25 cellular contexts compared by ENCODE assay signal in the genomic region with DNA sequence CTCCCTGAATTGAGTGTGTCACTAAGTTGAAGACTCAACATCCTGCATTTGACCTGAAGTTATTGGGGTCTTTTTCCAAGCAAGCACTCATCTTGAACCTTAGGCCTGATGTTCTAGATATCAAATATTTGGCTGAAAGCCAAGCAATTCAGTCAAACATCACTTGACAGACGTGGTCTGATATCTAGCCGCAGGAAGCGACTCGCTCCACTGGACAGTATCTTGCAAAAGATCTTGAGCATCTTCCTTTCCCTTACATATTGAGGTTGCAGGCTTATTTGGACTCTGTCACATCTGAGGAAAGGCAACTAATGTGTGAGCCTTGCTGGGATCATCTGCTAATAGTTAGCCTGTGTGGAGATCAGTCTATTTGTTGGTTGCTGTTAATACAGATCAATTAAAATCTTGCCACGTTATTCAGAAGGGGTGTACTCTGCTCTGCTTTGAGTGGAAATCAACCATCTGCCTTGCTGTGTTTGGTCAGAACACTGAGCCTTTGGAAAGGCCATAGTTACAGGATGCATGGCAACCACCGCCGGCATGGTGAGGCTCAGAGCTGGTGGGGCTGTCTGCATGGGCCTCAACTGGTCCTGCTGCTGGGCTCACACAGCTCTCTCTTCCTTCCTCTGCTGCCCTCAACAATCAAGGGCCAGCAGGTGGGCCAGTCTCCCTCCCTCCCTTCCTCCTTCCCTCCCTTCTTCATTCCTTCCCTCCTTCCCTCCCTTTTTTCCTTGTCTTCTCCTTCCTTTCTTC.
DNase-seq lines count a peak whose midpoint lies in the region; ATAC-seq and TF ChIP-seq lines count a peak whose summit lies in the region.
"Had no signal": no experiment of that assay in that cellular context is flagged by ENCODE, and none has a peak within 500 bp of the region (broad histone marks: within the 10 kb centered on the region; RNA-seq: fewer than 3 reads in every experiment).

No MANE protein-coding gene starts in this region.

- H3K27me3 Mint-ChIP-seq in immature natural killer cell (ENCODE audit: low read depth in 3 of 3) = peaks cover 0 to 5% (median 0%) of the 10 kb centered on the region in 3 donors
- H3K27me3 Mint-ChIP-seq in type B pancreatic cell = no peaks in the 10 kb centered on the region
- H3K27me3 Mint-ChIP-seq: activated naive CD4-positive, alpha-beta T cell treated with anti-CD3 and anti-CD28 coated beads, Interleukin-2, amount 50 U/mL, for 24 hours; activated T-helper 17 cell treated with anti-CD3 and anti-CD28 coated beads, Interleukin-2, amount 50 U/mL, for 72 hours had no signal

- ATAC-seq in GM21423 (IDR thresholded peaks at IDR 0.05; ENCODE audit: unreplicated experiment) = peak; percentile 54
- no peak for ATAC-seq in GM21825 (IDR thresholded peaks at IDR 0.05; ENCODE audit: unreplicated experiment)
- ATAC-seq: activated T-helper 17 cell treated with anti-CD3 and anti-CD28 coated beads, Interleukin-2, amount 50 U/mL, for 72 hours; gastroesophageal sphincter; stimulated activated naive CD8-positive, alpha-beta T cell treated with anti-CD3 and anti-CD28 coated beads, Interleukin-15, Interleukin-2, amounts not matched to agents 100 U/mL and 50 U/mL, for 24 hours had no signal

- H3K27ac Mint-ChIP-seq in immature natural killer cell = no peak overlapping the region
- H3K27ac Mint-ChIP-seq in type B pancreatic cell = no peak overlapping the region
- H3K27ac Mint-ChIP-seq: activated naive CD4-positive, alpha-beta T cell treated with anti-CD3 and anti-CD28 coated beads, Interleukin-2, amount 50 U/mL, for 24 hours; activated T-helper 17 cell treated with anti-CD3 and anti-CD28 coated beads, Interleukin-2, amount 50 U/mL, for 72 hours; CD4-positive, CD25-positive, alpha-beta regulatory T cell; endodermal cell; H9; nephron progenitor cell had no signal

- H3K4me1 Mint-ChIP-seq in immature natural killer cell (no peaks in the 10 kb centered on the region), type B pancreatic cell (ENCODE audit: unreplicated experiment) (peaks cover 9% of the 10 kb centered on the region)
- H3K4me1 Mint-ChIP-seq: activated T-helper 17 cell treated with anti-CD3 and anti-CD28 coated beads, Interleukin-2, amount 50 U/mL, for 72 hours; CD4-positive, CD25-positive, alpha-beta regulatory T cell; endodermal cell; nephron progenitor cell had no signal

- in situ Hi-C loops in SK-MEL-5 (cut with HindIII; ENCODE audit: low pct_unique_long_range_greater_than_20kb, low sequenced_read_pairs) = no loop called here

- no peak for TF ChIP-seq CTCF in type B pancreatic cell (conservative IDR thresholded peaks at IDR 0.05)

- H3K36me3 Mint-ChIP-seq in immature natural killer cell = no peaks in the 10 kb centered on the region
- no peaks in the 10 kb centered on the region for H3K36me3 Mint-ChIP-seq in type B pancreatic cell
- H3K36me3 Mint-ChIP-seq: activated naive CD4-positive, alpha-beta T cell treated with anti-CD3 and anti-CD28 coated beads, Interleukin-2, amount 50 U/mL, for 24 hours; CD4-positive, CD25-positive, alpha-beta regulatory T cell had no signal

- H3K4me3 Mint-ChIP-seq in immature natural killer cell = no peak overlapping the region
- H3K4me3 Mint-ChIP-seq in type B pancreatic cell = no peak overlapping the region
- H3K4me3 Mint-ChIP-seq: activated naive CD4-positive, alpha-beta T cell treated with anti-CD3 and anti-CD28 coated beads, Interleukin-2, amount 50 U/mL, for 24 hours; activated T-helper 17 cell treated with anti-CD3 and anti-CD28 coated beads, Interleukin-2, amount 50 U/mL, for 72 hours; CD4-positive, CD25-positive, alpha-beta regulatory T cell; endodermal cell; H9; nephron progenitor cell had no signal

- peak; percentile 66 for DNase-seq in COLO829 (ENCODE audit: low spot score)
- DNase-seq in SK-MEL-5 (ENCODE audit: low read depth, low spot score) = peak; percentile 94
- DNase-seq in kidney tubule cell (ENCODE audit: low spot score) = peak; percentile 33
- DNase-seq in immature natural killer cell = no peak
- no peak for DNase-seq in type B pancreatic cell (ENCODE audit: extremely low spot score, unreplicated experiment)
- no peak for DNase-seq in stimulated activated CD8-positive, alpha-beta memory T cell treated with anti-CD3 and anti-CD28 coated beads, Interleukin-4, amount 100 ng/mL, for 48 hours
- DNase-seq: activated CD4-positive, alpha-beta T cell treated with anti-CD3 and anti-CD28 coated beads, Interleukin-2, amount 50 U/mL, for 48 hours; activated CD8-positive, alpha-beta memory T cell treated with anti-CD3 and anti-CD28 coated beads, Interleukin-2, amount 50 U/mL, for 4 hours; CD4-positive, CD25-positive, alpha-beta regulatory T cell; cortex of kidney; endodermal cell; esophagus squamous epithelium; H9; NCI-H1048; NCI-H187 treated with DMSO at 0.1 percent for 48 hours; NCI-H446 treated with DMSO at 0.1 percent for 48 hours; nephron progenitor cell; ovary; stimulated activated CD4-positive, alpha-beta T cell treated with anti-CD3 and anti-CD28 coated beads, Interleukin-4, amount 100 ng/mL, for 24 hours; stimulated activated naive CD8-positive, alpha-beta T cell treated with anti-CD3 and anti-CD28 coated beads, Interleukin-15, Interleukin-2, amounts not matched to agents 100 U/mL and 50 U/mL, for 24 hours had no signal

- H3K9me3 Mint-ChIP-seq in immature natural killer cell (no peaks in the 10 kb centered on the region), type B pancreatic cell (no peaks in the 10 kb centered on the region)
- H3K9me3 Mint-ChIP-seq: activated naive CD4-positive, alpha-beta T cell treated with anti-CD3 and anti-CD28 coated beads, Interleukin-2, amount 50 U/mL, for 24 hours; activated T-helper 17 cell treated with anti-CD3 and anti-CD28 coated beads, Interleukin-2, amount 50 U/mL, for 72 hours; CD4-positive, CD25-positive, alpha-beta regulatory T cell; endodermal cell; H9; nephron progenitor cell had no signal

Comparison
In these comparisons a context has a peak if more than half of its experiments do, and no peak if none do; other contexts are left out.
1. DNase-seq: peak in COLO829 (single experiment), SK-MEL-5 (single experiment) and kidney tubule cell (single experiment); none in immature natural killer cell (0 of 3), type B pancreatic cell (single experiment) and stimulated activated CD8-positive, alpha-beta memory T cell treated with anti-CD3 and anti-CD28 coated beads, Interleukin-4, amount 100 ng/mL, for 48 hours (single experiment).